In genomic region chr16:70721202-70721963, GRCh38 we compare ENCODE assay signal across 19 cellular contexts. TPM values are rescaled to one million over a fixed set of nuclear protein-coding genes. Genes with fewer than 3 reads are reported as not detected.
A peak's percentile ranks its signal among the peaks of the same experiment; 100 is the strongest.
DNase-seq lines count a peak whose midpoint lies in the region; ATAC-seq and TF ChIP-seq lines count a peak whose summit lies in the region.
"Had no signal": no experiment of that assay in that cellular context is flagged by ENCODE, and none has a peak within 500 bp of the region (broad histone marks: within the 10 kb centered on the region; RNA-seq: fewer than 3 reads in every experiment).

No MANE protein-coding gene starts in this region.

- peak overlapping the region; percentile 77 for H3K27ac Mint-ChIP-seq in activated CD4-positive, alpha-beta T cell treated with anti-CD3 and anti-CD28 coated beads for 36 hours
- peak overlapping the region; percentile 65 for H3K27ac Mint-ChIP-seq in activated T-helper 1 cell treated with anti-CD3 and anti-CD28 coated beads, Interleukin-12 subunit alpha, Interleukin-12 subunit beta, Interleukin-2, Interleukin-4 antibody, amounts not matched to agents 30 ng/mL and 10 ng/mL and 1 ng/mL, durations not matched to agents 14 hours and 24 hours and 36 hours
- H3K27ac Mint-ChIP-seq in neural crest cell (ENCODE audit: unreplicated experiment): peak overlapping the region; percentile 50

- H3K4me3 ChIP-seq in BLaER1: no peak overlapping the region
- H3K4me3 ChIP-seq in MG63: no peak overlapping the region
- H3K4me3 ChIP-seq: HAP-1 had no signal

- CTCF ChIA-PET in activated CD4-positive, alpha-beta T cell treated with anti-CD3 and anti-CD28 coated beads for 36 hours (lab: Charles Lee): interaction anchor here (0.6 to 1.2 kb wide), 3 partner anchors 54 to 208 kb away, joined by 3 to 6 read pairs (median 3); no protein-coding TSS in a partner anchor

- DNase-seq in activated CD4-positive, alpha-beta T cell treated with anti-CD3 and anti-CD28 coated beads for 36 hours: no peak
- DNase-seq in activated CD4-positive, alpha-beta T cell treated with anti-CD3 and anti-CD28 coated beads for 48 hours: no peak
- no peak for DNase-seq in activated T-helper 1 cell treated with anti-CD3 and anti-CD28 coated beads, Interleukin-12 subunit alpha, Interleukin-12 subunit beta, Interleukin-2, Interleukin-4 antibody, amounts not matched to agents 30 ng/mL and 10 ng/mL and 1 ng/mL, durations not matched to agents 14 hours and 24 hours and 36 hours (ENCODE audit: low spot score)
- DNase-seq in neural crest cell (ENCODE audit: low read depth, low spot score): no peak
- DNase-seq in MG63: no peak
- no peak for DNase-seq in effector CD8-positive, alpha-beta T cell (lab: John Stamatoyannopoulos, UW)
- no peak for DNase-seq in NCI-H526 treated with DMSO at 0.1 percent for 48 hours (lab: John Stamatoyannopoulos, UW)
- DNase-seq: C1 segment of cervical spinal cord, DND-41, KBM-7, NCI-H1048, NCI-H1436 treated with DMSO at 0.1 percent for 48 hours, NCI-H2029 treated with DMSO at 0.1 percent for 48 hours, NCI-H2171 treated with DMSO at 0.1 percent for 48 hours, NCI-H446 treated with DMSO at 0.1 percent for 48 hours, NCI-H748 treated with DMSO at 0.1 percent for 48 hours had no signal

- no peak for ATAC-seq in activated CD4-positive, alpha-beta T cell treated with anti-CD3 and anti-CD28 coated beads for 36 hours

- peaks cover 12% of the 10 kb centered on the region for H3K4me1 Mint-ChIP-seq in activated CD4-positive, alpha-beta T cell treated with anti-CD3 and anti-CD28 coated beads for 36 hours
- peaks cover 11% of the 10 kb centered on the region for H3K4me1 Mint-ChIP-seq in activated T-helper 1 cell treated with anti-CD3 and anti-CD28 coated beads, Interleukin-12 subunit alpha, Interleukin-12 subunit beta, Interleukin-2, Interleukin-4 antibody, amounts not matched to agents 30 ng/mL and 10 ng/mL and 1 ng/mL, durations not matched to agents 14 hours and 24 hours and 36 hours (ENCODE audit: low read depth)
- H3K4me1 Mint-ChIP-seq in neural crest cell: peaks cover 17% of the 10 kb centered on the region

- H3K4me3 Mint-ChIP-seq in activated CD4-positive, alpha-beta T cell treated with anti-CD3 and anti-CD28 coated beads for 36 hours: no peak overlapping the region
- no peak overlapping the region for H3K4me3 Mint-ChIP-seq in activated T-helper 1 cell treated with anti-CD3 and anti-CD28 coated beads, Interleukin-12 subunit alpha, Interleukin-12 subunit beta, Interleukin-2, Interleukin-4 antibody, amounts not matched to agents 30 ng/mL and 10 ng/mL and 1 ng/mL, durations not matched to agents 14 hours and 24 hours and 36 hours
- H3K4me3 Mint-ChIP-seq in neural crest cell: no peak overlapping the region

- H3K9me3 ChIP-seq in BLaER1 (no peaks in the 10 kb centered on the region), MG63 (no peaks in the 10 kb centered on the region)
- H3K9me3 ChIP-seq: HAP-1 had no signal

- TF ChIP-seq CTCF in neural crest cell (conservative IDR thresholded peaks at IDR 0.05): no peak

- no peaks in the 10 kb centered on the region for H3K9me3 Mint-ChIP-seq in activated CD4-positive, alpha-beta T cell treated with anti-CD3 and anti-CD28 coated beads for 36 hours (ENCODE audit: low read depth)
- H3K9me3 Mint-ChIP-seq in activated T-helper 1 cell treated with anti-CD3 and anti-CD28 coated beads, Interleukin-12 subunit alpha, Interleukin-12 subunit beta, Interleukin-2, Interleukin-4 antibody, amounts not matched to agents 30 ng/mL and 10 ng/mL and 1 ng/mL, durations not matched to agents 14 hours and 24 hours and 36 hours: no peaks in the 10 kb centered on the region
- peaks cover 9% of the 10 kb centered on the region for H3K9me3 Mint-ChIP-seq in neural crest cell

- H3K27ac ChIP-seq in BLaER1: no peak overlapping the region
- H3K27ac ChIP-seq: 22Rv1 had no signal

- peak overlapping the region; percentile 53 for H3K4me2 ChIP-seq in BLaER1

- H4K20me1 ChIP-seq in BLaER1: no peaks in the 10 kb centered on the region

- POLR2A ChIA-PET in activated CD4-positive, alpha-beta T cell treated with anti-CD3 and anti-CD28 coated beads for 36 hours (lab: Charles Lee): no interaction called here

- no peaks in the 10 kb centered on the region for H3K27me3 ChIP-seq in BLaER1
- no peaks in the 10 kb centered on the region for H3K27me3 ChIP-seq in MG63

- intact Hi-C loops in activated CD4-positive, alpha-beta T cell treated with anti-CD3 and anti-CD28 coated beads for 36 hours (cut with DNase I, micrococcal nuclease): no loop called here
- intact Hi-C loops in activated T-helper 1 cell treated with anti-CD3 and anti-CD28 coated beads, Interleukin-12 subunit alpha, Interleukin-12 subunit beta, Interleukin-2, Interleukin-4 antibody, amounts not matched to agents 30 ng/mL and 10 ng/mL and 1 ng/mL, durations not matched to agents 14 hours and 24 hours and 36 hours (cut with micrococcal nuclease): no loop called here

- H3K4me1 ChIP-seq in BLaER1: peaks cover 29% of the 10 kb centered on the region
- H3K4me1 ChIP-seq: HAP-1 had no signal

- H3K27me3 Mint-ChIP-seq in activated CD4-positive, alpha-beta T cell treated with anti-CD3 and anti-CD28 coated beads for 36 hours: no peaks in the 10 kb centered on the region
- no peaks in the 10 kb centered on the region for H3K27me3 Mint-ChIP-seq in activated T-helper 1 cell treated with anti-CD3 and anti-CD28 coated beads, Interleukin-12 subunit alpha, Interleukin-12 subunit beta, Interleukin-2, Interleukin-4 antibody, amounts not matched to agents 30 ng/mL and 10 ng/mL and 1 ng/mL, durations not matched to agents 14 hours and 24 hours and 36 hours (ENCODE audit: insufficient read depth)
- H3K27me3 Mint-ChIP-seq in neural crest cell (ENCODE audit: low read depth): no peaks in the 10 kb centered on the region

- H3K9ac ChIP-seq in BLaER1: no peak overlapping the region

- H3K36me3 Mint-ChIP-seq in activated CD4-positive, alpha-beta T cell treated with anti-CD3 and anti-CD28 coated beads for 36 hours (ENCODE audit: low read depth): peaks cover 32% of the 10 kb centered on the region
- peaks cover 6% of the 10 kb centered on the region for H3K36me3 Mint-ChIP-seq in activated T-helper 1 cell treated with anti-CD3 and anti-CD28 coated beads, Interleukin-12 subunit alpha, Interleukin-12 subunit beta, Interleukin-2, Interleukin-4 antibody, amounts not matched to agents 30 ng/mL and 10 ng/mL and 1 ng/mL, durations not matched to agents 14 hours and 24 hours and 36 hours (ENCODE audit: low read depth)
- peaks cover 24% of the 10 kb centered on the region for H3K36me3 Mint-ChIP-seq in neural crest cell (ENCODE audit: low read depth)

- H3K36me3 ChIP-seq in BLaER1 (peaks cover 67% of the 10 kb centered on the region), MG63 (no peaks in the 10 kb centered on the region)
- H3K36me3 ChIP-seq: HAP-1 had no signal

RNA-seq across cellular contexts. Expression of gene MTSS2, which starts 35.5 kb away (rescaled TPM):
- 1 to 10 TPM; 1.6 to 3.5 TPM for total RNA-seq in activated CD4-positive, alpha-beta T cell treated with anti-CD3 and anti-CD28 coated beads for 36 hours
- total RNA-seq in activated T-helper 1 cell treated with anti-CD3 and anti-CD28 coated beads, Interleukin-12 subunit alpha, Interleukin-12 subunit beta, Interleukin-2, Interleukin-4 antibody, amounts not matched to agents 30 ng/mL and 10 ng/mL and 1 ng/mL, durations not matched to agents 14 hours and 24 hours and 36 hours: 2.0 and 3.5 TPM in 2 replicates
- 93.3 and 95.0 TPM in 2 replicates for total RNA-seq in neural crest cell
- total RNA-seq in MG63 (2014; rRNA removed; shearing (Covaris generic); ENCODE audit: low replicate concordance): 13.6 and 52.0 TPM in 2 replicates
